Comparison of ENCODE assay signal across 1 cellular context in the genomic region with DNA sequence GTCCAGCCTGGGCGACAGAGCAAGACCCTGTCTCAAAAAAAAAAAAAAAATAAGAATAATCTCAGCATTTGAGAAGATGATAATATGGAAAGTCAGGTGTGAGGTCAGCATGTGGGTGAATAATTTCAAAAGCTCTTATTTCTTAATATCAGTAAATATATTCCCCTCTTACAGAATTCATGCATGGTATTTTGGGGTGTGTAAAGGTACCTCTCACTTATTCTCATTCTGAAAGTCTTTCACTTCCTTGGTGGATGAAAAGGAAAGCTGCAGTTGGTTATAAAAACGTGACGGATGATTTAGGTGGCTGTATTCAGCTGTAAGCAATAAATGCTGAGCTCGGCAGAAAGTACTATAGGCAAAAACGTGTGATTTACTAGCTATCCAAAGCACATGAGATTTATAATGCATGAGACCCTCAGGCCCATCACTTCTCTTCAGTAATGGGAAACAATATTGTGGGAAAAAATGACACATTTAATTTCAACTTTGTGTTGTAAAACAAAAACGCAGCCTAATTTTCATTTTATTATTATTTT.
TF ChIP-seq lines count a peak whose summit lies in the region.

No MANE protein-coding gene starts in this region.

TF ChIP-seq in GM12878, 131 proteins besides CTCF, POLR2A, EP300 and RAD21 (continued from another document):
- TF ChIP-seq ETV6 (conservative IDR thresholded peaks at IDR 0.05 in 1 of 2, IDR thresholded peaks at IDR 0.05 in 1 of 2; ENCODE audit: borderline replicate concordance in 1 of 2, low read depth in 1 of 2) (no peak), TCF12 (IDR thresholded peaks at IDR 0.05; ENCODE audit: low read depth, low read length) (no peak)
